In genomic region chr3:178515345-178515744, GRCh38 we compare ENCODE assay signal across 1 cellular context.
TF ChIP-seq lines count a peak whose summit lies in the region.

No MANE protein-coding gene starts in this region.

TF ChIP-seq in GM12878, 131 proteins besides CTCF, POLR2A, EP300 and RAD21 (continued from another document):
- peak; percentile 39; the same call in 1 of the 2 replicates for TF ChIP-seq RELB (IDR thresholded peaks at IDR 0.05; ENCODE audit: low read depth)
- peak; percentile 56 for TF ChIP-seq MEF2B (IDR thresholded peaks at IDR 0.05; ENCODE audit: partially characterized antibody, poor library complexity, severe bottlenecking)
- peak; percentile 80 for TF ChIP-seq FOXM1 (IDR thresholded peaks at IDR 0.05; ENCODE audit: low read depth, low read length)
- peak; percentile 10; the same call in 1 of the 2 replicates for TF ChIP-seq BACH1 (IDR thresholded peaks at IDR 0.05; ENCODE audit: borderline replicate concordance)
- TF ChIP-seq POU2F2 (IDR thresholded peaks at IDR 0.05; ENCODE audit: borderline replicate concordance, low read depth, low read length): peak; percentile 74; the same call in 2 of the 3 replicates
- peak; percentile 78; the same call in 1 of the 2 replicates for TF ChIP-seq MTA2 (IDR thresholded peaks at IDR 0.05; ENCODE audit: low read depth)
- TF ChIP-seq TAF1 (IDR thresholded peaks at IDR 0.05; ENCODE audit: borderline replicate concordance, low read depth, low read length): peak; percentile 64; the same call in 1 of the 2 replicates
- peak; percentile 49; the same call in 1 of the 2 replicates for TF ChIP-seq NBN (IDR thresholded peaks at IDR 0.05)
- TF ChIP-seq ZNF217 (IDR thresholded peaks at IDR 0.05): peak; percentile 61; the same call in 1 of the 2 replicates
- TF ChIP-seq, protein P1, sequence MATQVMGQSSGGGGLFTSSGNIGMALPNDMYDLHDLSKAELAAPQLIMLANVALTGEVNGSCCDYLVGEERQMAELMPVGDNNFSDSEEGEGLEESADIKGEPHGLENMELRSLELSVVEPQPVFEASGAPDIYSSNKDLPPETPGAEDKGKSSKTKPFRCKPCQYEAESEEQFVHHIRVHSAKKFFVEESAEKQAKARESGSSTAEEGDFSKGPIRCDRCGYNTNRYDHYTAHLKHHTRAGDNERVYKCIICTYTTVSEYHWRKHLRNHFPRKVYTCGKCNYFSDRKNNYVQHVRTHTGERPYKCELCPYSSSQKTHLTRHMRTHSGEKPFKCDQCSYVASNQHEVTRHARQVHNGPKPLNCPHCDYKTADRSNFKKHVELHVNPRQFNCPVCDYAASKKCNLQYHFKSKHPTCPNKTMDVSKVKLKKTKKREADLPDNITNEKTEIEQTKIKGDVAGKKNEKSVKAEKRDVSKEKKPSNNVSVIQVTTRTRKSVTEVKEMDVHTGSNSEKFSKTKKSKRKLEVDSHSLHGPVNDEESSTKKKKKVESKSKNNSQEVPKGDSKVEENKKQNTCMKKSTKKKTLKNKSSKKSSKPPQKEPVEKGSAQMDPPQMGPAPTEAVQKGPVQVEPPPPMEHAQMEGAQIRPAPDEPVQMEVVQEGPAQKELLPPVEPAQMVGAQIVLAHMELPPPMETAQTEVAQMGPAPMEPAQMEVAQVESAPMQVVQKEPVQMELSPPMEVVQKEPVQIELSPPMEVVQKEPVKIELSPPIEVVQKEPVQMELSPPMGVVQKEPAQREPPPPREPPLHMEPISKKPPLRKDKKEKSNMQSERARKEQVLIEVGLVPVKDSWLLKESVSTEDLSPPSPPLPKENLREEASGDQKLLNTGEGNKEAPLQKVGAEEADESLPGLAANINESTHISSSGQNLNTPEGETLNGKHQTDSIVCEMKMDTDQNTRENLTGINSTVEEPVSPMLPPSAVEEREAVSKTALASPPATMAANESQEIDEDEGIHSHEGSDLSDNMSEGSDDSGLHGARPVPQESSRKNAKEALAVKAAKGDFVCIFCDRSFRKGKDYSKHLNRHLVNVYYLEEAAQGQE (IDR thresholded peaks at IDR 0.05; ENCODE audit: low read depth, low read length): 0 out of 2 replicates have a peak, but pooled peaks have one; percentile 4
- TF ChIP-seq ATF7 (IDR thresholded peaks at IDR 0.05; ENCODE audit: low read depth): peak; percentile 69
- TF ChIP-seq RUNX3 (IDR thresholded peaks at IDR 0.05; ENCODE audit: low read length): peak; percentile 93
- peak; percentile 82 for TF ChIP-seq MEF2A (IDR thresholded peaks at IDR 0.05; ENCODE audit: insufficient read depth, low read depth, low read length)
- 0 out of 2 replicates have a peak, but pooled peaks have one; percentile 50 for TF ChIP-seq TCF3 (IDR thresholded peaks at IDR 0.05; ENCODE audit: borderline replicate concordance, insufficient read depth, low read depth, low read length)
- TF ChIP-seq, protein P2, sequence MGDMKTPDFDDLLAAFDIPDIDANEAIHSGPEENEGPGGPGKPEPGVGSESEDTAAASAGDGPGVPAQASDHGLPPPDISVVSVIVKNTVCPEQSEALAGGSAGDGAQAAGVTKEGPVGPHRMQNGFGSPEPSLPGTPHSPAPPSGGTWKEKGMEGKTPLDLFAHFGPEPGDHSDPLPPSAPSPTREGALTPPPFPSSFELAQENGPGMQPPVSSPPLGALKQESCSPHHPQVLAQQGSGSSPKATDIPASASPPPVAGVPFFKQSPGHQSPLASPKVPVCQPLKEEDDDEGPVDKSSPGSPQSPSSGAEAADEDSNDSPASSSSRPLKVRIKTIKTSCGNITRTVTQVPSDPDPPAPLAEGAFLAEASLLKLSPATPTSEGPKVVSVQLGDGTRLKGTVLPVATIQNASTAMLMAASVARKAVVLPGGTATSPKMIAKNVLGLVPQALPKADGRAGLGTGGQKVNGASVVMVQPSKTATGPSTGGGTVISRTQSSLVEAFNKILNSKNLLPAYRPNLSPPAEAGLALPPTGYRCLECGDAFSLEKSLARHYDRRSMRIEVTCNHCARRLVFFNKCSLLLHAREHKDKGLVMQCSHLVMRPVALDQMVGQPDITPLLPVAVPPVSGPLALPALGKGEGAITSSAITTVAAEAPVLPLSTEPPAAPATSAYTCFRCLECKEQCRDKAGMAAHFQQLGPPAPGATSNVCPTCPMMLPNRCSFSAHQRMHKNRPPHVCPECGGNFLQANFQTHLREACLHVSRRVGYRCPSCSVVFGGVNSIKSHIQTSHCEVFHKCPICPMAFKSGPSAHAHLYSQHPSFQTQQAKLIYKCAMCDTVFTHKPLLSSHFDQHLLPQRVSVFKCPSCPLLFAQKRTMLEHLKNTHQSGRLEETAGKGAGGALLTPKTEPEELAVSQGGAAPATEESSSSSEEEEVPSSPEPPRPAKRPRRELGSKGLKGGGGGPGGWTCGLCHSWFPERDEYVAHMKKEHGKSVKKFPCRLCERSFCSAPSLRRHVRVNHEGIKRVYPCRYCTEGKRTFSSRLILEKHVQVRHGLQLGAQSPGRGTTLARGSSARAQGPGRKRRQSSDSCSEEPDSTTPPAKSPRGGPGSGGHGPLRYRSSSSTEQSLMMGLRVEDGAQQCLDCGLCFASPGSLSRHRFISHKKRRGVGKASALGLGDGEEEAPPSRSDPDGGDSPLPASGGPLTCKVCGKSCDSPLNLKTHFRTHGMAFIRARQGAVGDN (IDR thresholded peaks at IDR 0.05): peak; percentile 39; the same call in 1 of the 2 replicates
- TF ChIP-seq CREB1 (IDR thresholded peaks at IDR 0.05; ENCODE audit: low read depth): 0 out of 2 replicates have a peak, but pooled peaks have one; percentile 21
- peak; percentile 68; the same call in 1 of the 2 replicates for TF ChIP-seq PML (IDR thresholded peaks at IDR 0.05; ENCODE audit: low read length)
